ENCODE assay signal across 8 cellular contexts in genomic region chr21:32412162-32412997, GRCh38. TPM values are rescaled to one million over a fixed set of nuclear protein-coding genes. Genes with fewer than 3 reads are reported as not detected.
DNase-seq lines count a peak whose midpoint lies in the region; ATAC-seq, FAIRE-seq and TF ChIP-seq lines count a peak whose summit lies in the region.

Gene EVA1C (plus strand): TSS chr21:32412706. CDS start chr21:32412854, 148 bp downstream.

- no peaks in the 10 kb centered on the region for H3K36me3 ChIP-seq in A673 (ENCODE audit: insufficient read depth, low read length, poor library complexity, severe bottlenecking)
- H3K36me3 ChIP-seq in keratinocyte (ENCODE audit: control insufficient read depth in 2 of 2, extremely low read depth in 1 of 2, insufficient read depth in 2 of 2, low read length in 2 of 2) = peaks cover 0 to 6% of the 10 kb centered on the region in 2 experiments

- H3K27ac ChIP-seq in A673 (ENCODE audit: low read depth, low read length, poor library complexity, severe bottlenecking) (peak within 1 kb of the TSS; percentile 79), keratinocyte (ENCODE audit: control insufficient read depth, insufficient read depth, low read length) (peak within 1 kb of the TSS; percentile 88)

- no peak for TF ChIP-seq CTCF in A673 (conservative IDR thresholded peaks at IDR 0.05; ENCODE audit: low read depth, low read length)
- peak in 1 of 3 experiments; percentile 2 for TF ChIP-seq CTCF in keratinocyte (optimal IDR thresholded peaks at IDR 0.05 in 1 of 3, IDR thresholded peaks at IDR 0.05 in 1 of 3, conservative IDR thresholded peaks at IDR 0.05 in 1 of 3; ENCODE audit: extremely low read depth in 1 of 3, insufficient read depth in 2 of 3, low read length in 3 of 3)
- TF ChIP-seq CTCF in GM10266 (IDR thresholded peaks at IDR 0.05; ENCODE audit: control insufficient read depth, insufficient read depth, low read depth, missing control alignments) = no peak

- no peak for FAIRE-seq in keratinocyte (lab: Jason Lieb, UNC)

- H3K9me1 ChIP-seq in keratinocyte (ENCODE audit: control insufficient read depth, extremely low read depth, insufficient read depth, low read length) = no peaks in the 10 kb centered on the region

- H3K27me3 Mint-ChIP-seq in central memory CD8-positive, alpha-beta T cell = no peaks in the 10 kb centered on the region

- H3K4me1 ChIP-seq in A673 (ENCODE audit: insufficient read depth, low read length, poor library complexity, severe bottlenecking) (peaks cover 17% of the 10 kb centered on the region), keratinocyte (ENCODE audit: control insufficient read depth, extremely low read depth, insufficient read depth, low read length) (peaks cover 21% of the 10 kb centered on the region)

- TF ChIP-seq RAD21 in Ishikawa (IDR thresholded peaks at IDR 0.05; ENCODE audit: low read depth) = no peak

- H3K4me3 ChIP-seq in A673 (ENCODE audit: low read depth, low read length, poor library complexity, severe bottlenecking) = peak within 1 kb of the TSS; percentile 67
- peak within 1 kb of the TSS; percentile 45 to 83 (median 83) for H3K4me3 ChIP-seq in keratinocyte (ENCODE audit: control insufficient read depth in 2 of 3, extremely low read depth in 1 of 3, insufficient read depth in 2 of 3, low read depth in 1 of 3, low read length in 3 of 3)

- intact Hi-C loops in A673 (cut with micrococcal nuclease; ENCODE audit: unreplicated experiment) = no loop called here

- peak within 1 kb of the TSS; percentile 79 for H2AFZ ChIP-seq in keratinocyte (ENCODE audit: control insufficient read depth, low read length)

- POLR2A ChIA-PET in A673 (lab: Charles Lee; ENCODE audit: low non-redundant PET) = no interaction called here

- no peak for TF ChIP-seq EP300 in Ishikawa (IDR thresholded peaks at IDR 0.05; ENCODE audit: borderline replicate concordance)

- peaks cover 12% of the 10 kb centered on the region for H3K36me3 Mint-ChIP-seq in central memory CD8-positive, alpha-beta T cell (ENCODE audit: insufficient read depth)

- peaks cover 22% of the 10 kb centered on the region for H3K79me2 ChIP-seq in keratinocyte (ENCODE audit: control insufficient read depth, insufficient read depth, low read length)

- H3K27ac Mint-ChIP-seq in central memory CD8-positive, alpha-beta T cell (ENCODE audit: low read depth) = peak within 1 kb of the TSS; percentile 89

- H3K9me3 Mint-ChIP-seq in central memory CD8-positive, alpha-beta T cell = peaks cover 6% of the 10 kb centered on the region

- in situ Hi-C loops in ACHN (cut with HindIII; ENCODE audit: low pct_ligation_motif_present, low pct_unique_long_range_greater_than_20kb, low sequenced_read_pairs) = no loop called here

- BruUV-seq in A673 (replicated peaks; lab: Mats Ljungman, UMichigan) = TSS peak; percentile 34

- peak within 1 kb of the TSS; percentile 92 for H3K4me3 Mint-ChIP-seq in central memory CD8-positive, alpha-beta T cell

- H3K4me2 ChIP-seq in keratinocyte (ENCODE audit: control insufficient read depth, extremely low read depth, insufficient read depth, low read depth, low read length) = peak within 1 kb of the TSS; percentile 89

- no peaks in the 10 kb centered on the region for H3K9me3 ChIP-seq in A673 (ENCODE audit: low read depth, low read length, poor library complexity, severe bottlenecking)
- no peaks in the 10 kb centered on the region for H3K9me3 ChIP-seq in keratinocyte (ENCODE audit: control insufficient read depth, low read depth, low read length)

- dilution Hi-C loops in keratinocyte (cut with MboI; ENCODE audit: extremely low pct_ligation_motif_present, low sequenced_read_pairs) = no loop called here

- peak; percentile 63 for DNase-seq in A673 (ENCODE audit: low spot score)
- DNase-seq in activated CD4-positive, alpha-beta T cell treated with anti-CD3 and anti-CD28 coated beads for 1 hour = peak; percentile 65
- peak; percentile 60 to 63 for DNase-seq in central memory CD8-positive, alpha-beta T cell (ENCODE audit: low spot score in 2 of 2)
- DNase-seq in keratinocyte (ENCODE audit: low read depth, low spot score) = no peak
- DNase-seq in stimulated activated CD4-positive, alpha-beta T cell treated with anti-CD3 and anti-CD28 coated beads, Interleukin-12 subunit alpha, Interleukin-12 subunit beta, amount 100 ng/mL, for 4 hours = peak; percentile 73
- DNase-seq in GM10266 (ENCODE audit: extremely low spot score) = no peak
- DNase-seq in ACHN = no peak

- H4K20me1 ChIP-seq in keratinocyte (ENCODE audit: control insufficient read depth, extremely low read depth, insufficient read depth, low read length) = no peaks in the 10 kb centered on the region

- peak; percentile 60 for ATAC-seq in central memory CD8-positive, alpha-beta T cell (replicated peaks; ENCODE audit: extremely low read depth, poor library complexity, severe bottlenecking)

- H3K4me1 Mint-ChIP-seq in central memory CD8-positive, alpha-beta T cell = peaks cover 81% of the 10 kb centered on the region

- no peaks in the 10 kb centered on the region for H3K27me3 ChIP-seq in A673 (replicated peaks; ENCODE audit: insufficient read depth, low read depth, low read length, poor library complexity)
- no peaks in the 10 kb centered on the region for H3K27me3 ChIP-seq in keratinocyte (ENCODE audit: control insufficient read depth, extremely low read depth, insufficient read depth, low read length)

- CTCF ChIA-PET in A673 (lab: Charles Lee) = interaction anchor here (1.1 kb wide), 1 partner anchor 188 kb away, joined by 30 read pairs; no protein-coding TSS in a partner anchor

- peak within 1 kb of the TSS; percentile 89 for H3K9ac ChIP-seq in keratinocyte (ENCODE audit: control insufficient read depth, extremely low read depth, insufficient read depth, low read length)

TF ChIP-seq in Ishikawa, 13 proteins besides CTCF, POLR2A, EP300 and RAD21:
- TF ChIP-seq ZBTB7A (IDR thresholded peaks at IDR 0.05; ENCODE audit: low read depth) (0 out of 2 replicates have a peak, but pooled peaks have one; percentile 31), FOXM1 (IDR thresholded peaks at IDR 0.05; ENCODE audit: borderline replicate concordance, low read depth) (no peak), MAX (IDR thresholded peaks at IDR 0.05) (peak; percentile 58), NFIC (IDR thresholded peaks at IDR 0.05) (peak; percentile 56; the same call in 1 of the 2 replicates), TAF1 (IDR thresholded peaks at IDR 0.05; ENCODE audit: low read depth) (no peak)

RNA-seq across cellular contexts. Expression of gene EVA1C, which starts in this region (rescaled TPM):
- total RNA-seq in A673 (2021) = 4.3 and 7.2 TPM in 2 replicates
- 6.1 to 15.3 TPM (median 10.8 TPM) in 3 replicates for polyA plus RNA-seq in keratinocyte
- 7.1 TPM for polyA plus RNA-seq in keratinocyte (2011; ENCODE audit: low read depth)
- polyA plus RNA-seq in keratinocyte (2011; cell fraction: cytosol; rRNA removed) = 7.3 and 14.3 TPM in 2 replicates
- 6.8 TPM in 2 replicates for polyA plus RNA-seq in keratinocyte (2011; cell fraction: nucleus; rRNA removed)
- 12.5 and 13.1 TPM in 2 replicates for polyA plus RNA-seq in keratinocyte (2012; ENCODE audit: low replicate concordance)
- polyA minus RNA-seq in keratinocyte = 6.5 to 13.9 TPM (median 10.0 TPM) in 3 replicates
- polyA minus RNA-seq in keratinocyte (2011; cell fraction: cytosol; rRNA and poly(A)+ RNA removed) = 8.1 TPM
- polyA minus RNA-seq in keratinocyte (2011; cell fraction: nucleus; rRNA and poly(A)+ RNA removed) = 4.5 and 5.2 TPM in 2 replicates

Comparison
In these comparisons a context has a peak if more than half of its experiments do, and no peak if none do; other contexts are left out.
1. DNase-seq: peak in A673 (single experiment), activated CD4-positive, alpha-beta T cell treated with anti-CD3 and anti-CD28 coated beads for 1 hour (single experiment), central memory CD8-positive, alpha-beta T cell (2 of 2) and stimulated activated CD4-positive, alpha-beta T cell treated with anti-CD3 and anti-CD28 coated beads, Interleukin-12 subunit alpha, Interleukin-12 subunit beta, amount 100 ng/mL, for 4 hours (single experiment); none in keratinocyte (single experiment), GM10266 (single experiment) and ACHN (single experiment).